Comparison of ENCODE assay signal across 16 cellular contexts in the genomic region with DNA sequence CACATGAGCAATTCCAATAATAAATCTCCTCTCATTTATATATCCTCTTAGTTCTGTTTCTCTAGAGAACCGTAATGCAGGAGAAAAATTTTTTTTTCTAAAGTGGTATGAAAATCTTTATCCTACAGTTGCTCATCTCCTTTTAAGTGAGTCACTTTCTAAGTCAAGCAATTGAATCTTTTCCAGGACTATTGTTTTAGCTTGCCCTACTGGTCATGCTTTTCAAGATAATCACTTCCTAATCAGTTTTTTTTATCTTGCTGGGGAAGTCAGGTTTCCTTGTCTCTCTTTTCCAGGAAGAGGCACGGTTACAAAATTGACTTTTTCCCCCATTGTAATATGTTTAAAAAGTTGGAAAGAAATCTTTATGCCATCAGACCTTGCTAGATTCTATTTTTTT. TPM values are rescaled to one million over a fixed set of nuclear protein-coding genes. Genes with fewer than 3 reads are reported as not detected.
DNase-seq lines count a peak whose midpoint lies in the region; FAIRE-seq and TF ChIP-seq lines count a peak whose summit lies in the region.
"Had no signal": no experiment of that assay in that cellular context is flagged by ENCODE, and none has a peak within 500 bp of the region (broad histone marks: within the 10 kb centered on the region; RNA-seq: fewer than 3 reads in every experiment).

No MANE protein-coding gene starts in this region.

- CTCF ChIA-PET in MCF 10A (lab: Yijun Ruan, JAX): interaction anchor here (0.6 to 3.1 kb wide), 6 partner anchors 10 to 90 kb away, joined by 3 to 20 read pairs (median 4); no protein-coding TSS in a partner anchor

- POLR2A ChIA-PET in MCF 10A (lab: Yijun Ruan, JAX): interaction anchor here (0.7 to 2.6 kb wide), 9 partner anchors 10 to 506 kb away, joined by 3 to 15 read pairs (median 6); partner anchors contain the start of genes INPP5F and SEC23IP

- H3K79me2 ChIP-seq in keratinocyte (ENCODE audit: control insufficient read depth, insufficient read depth, low read length): peaks cover 13% of the 10 kb centered on the region

- dilution Hi-C loops in keratinocyte (cut with MboI; ENCODE audit: extremely low pct_ligation_motif_present, low sequenced_read_pairs): no loop called here

- no peaks in the 10 kb centered on the region for H4K20me1 ChIP-seq in keratinocyte (ENCODE audit: control insufficient read depth, extremely low read depth, insufficient read depth, low read length)

- H3K4me3 Mint-ChIP-seq in MCF 10A (ENCODE audit: unreplicated experiment): no peak overlapping the region
- H3K4me3 Mint-ChIP-seq: brain had no signal

- H3K4me3 ChIP-seq in breast epithelium: no peak overlapping the region
- no peak overlapping the region for H3K4me3 ChIP-seq in astrocyte of the spinal cord (ENCODE audit: low read depth, low read length)
- H3K4me3 ChIP-seq in keratinocyte (ENCODE audit: control insufficient read depth in 2 of 3, extremely low read depth in 1 of 3, insufficient read depth in 2 of 3, low read depth in 1 of 3, low read length in 3 of 3): peak overlapping the region in 2 of 3 experiments; percentile 13 to 32
- H3K4me3 ChIP-seq in uterus: no peak overlapping the region

- no peaks in the 10 kb centered on the region for H3K27me3 Mint-ChIP-seq in MCF 10A (ENCODE audit: insufficient read depth, unreplicated experiment)
- H3K27me3 Mint-ChIP-seq: brain had no signal

- H3K27ac ChIP-seq in breast epithelium (no peak overlapping the region), keratinocyte (ENCODE audit: control insufficient read depth, insufficient read depth, low read length) (peak overlapping the region; percentile 73), uterus (peak overlapping the region; percentile 67 to 71)
- H3K27ac ChIP-seq: 22Rv1 had no signal

- H3K9me3 ChIP-seq in breast epithelium (no peaks in the 10 kb centered on the region), keratinocyte (ENCODE audit: control insufficient read depth, low read depth, low read length) (no peaks in the 10 kb centered on the region), uterus (no peaks in the 10 kb centered on the region)

- intact Hi-C loops in MCF 10A (cut with micrococcal nuclease): no loop called here
- intact Hi-C loops in breast epithelium (cut with DNase I; ENCODE audit: low total_unique reads): no loop called here
- intact Hi-C loops in uterus (cut with DNase I; ENCODE audit: low total_unique reads): no loop called here

- H3K4me1 ChIP-seq in breast epithelium: no peaks in the 10 kb centered on the region
- H3K4me1 ChIP-seq in keratinocyte (ENCODE audit: control insufficient read depth, extremely low read depth, insufficient read depth, low read length): peaks cover 36% of the 10 kb centered on the region
- peaks cover 0 to 21% of the 10 kb centered on the region in 2 donors for H3K4me1 ChIP-seq in uterus

- peaks cover 23% of the 10 kb centered on the region for H3K36me3 Mint-ChIP-seq in MCF 10A (ENCODE audit: insufficient read depth, unreplicated experiment)

- peaks cover 28% of the 10 kb centered on the region for H3K4me1 Mint-ChIP-seq in MCF 10A (ENCODE audit: insufficient read depth, unreplicated experiment)

- no TSS peak for BruUV-seq in MCF 10A (replicated peaks; lab: Mats Ljungman, UMichigan)

- TF ChIP-seq POLR2A in breast epithelium (IDR thresholded peaks at IDR 0.05) (no peak), uterus (IDR thresholded peaks at IDR 0.05) (no peak)

- no peaks in the 10 kb centered on the region for H3K9me3 Mint-ChIP-seq in MCF 10A (ENCODE audit: unreplicated experiment)

- peak; percentile 73 for FAIRE-seq in keratinocyte (lab: Jason Lieb, UNC)

- no peak overlapping the region for H2AFZ ChIP-seq in keratinocyte (ENCODE audit: control insufficient read depth, low read length)

- peak; percentile 61 for DNase-seq in MCF 10A (ENCODE audit: unreplicated experiment)
- no peak for DNase-seq in breast epithelium (ENCODE audit: low spot score in 2 of 2)
- peak; percentile 55 for DNase-seq in astrocyte of the spinal cord (ENCODE audit: low read depth, low spot score)
- peak; percentile 64 for DNase-seq in keratinocyte (ENCODE audit: low read depth, low spot score)
- no peak for DNase-seq in uterus
- no peak for DNase-seq in NCI-H2227 treated with DMSO at 0.1 percent for 48 hours (lab: John Stamatoyannopoulos, UW)
- no peak for DNase-seq in NCI-H2107 (lab: John Stamatoyannopoulos, UW)
- no peak for DNase-seq in NCI-H2029 treated with DMSO at 0.1 percent for 48 hours (lab: John Stamatoyannopoulos, UW)
- DNase-seq: activated T-cell treated with anti-CD3 and anti-CD28 coated beads, Interleukin-2, amount 50 U/mL, for 48 hours; DMS79; erythroblast; NCI-H1092 treated with DMSO at 0.1 percent for 48 hours; NCI-H524 treated with DMSO at 0.1 percent for 48 hours; SHP77 had no signal

- H3K9me1 ChIP-seq in keratinocyte (ENCODE audit: control insufficient read depth, extremely low read depth, insufficient read depth, low read length): peaks cover 3% of the 10 kb centered on the region

- H3K27me3 ChIP-seq in breast epithelium: no peaks in the 10 kb centered on the region
- no peaks in the 10 kb centered on the region for H3K27me3 ChIP-seq in keratinocyte (ENCODE audit: control insufficient read depth, extremely low read depth, insufficient read depth, low read length)
- no peaks in the 10 kb centered on the region for H3K27me3 ChIP-seq in uterus

- TF ChIP-seq CTCF in MCF 10A (IDR thresholded peaks at IDR 0.05; ENCODE audit: unreplicated experiment): no peak
- TF ChIP-seq CTCF in breast epithelium (IDR thresholded peaks at IDR 0.05): no peak
- TF ChIP-seq CTCF in astrocyte of the spinal cord (IDR thresholded peaks at IDR 0.05; ENCODE audit: low read depth, low read length): no peak
- no peak for TF ChIP-seq CTCF in keratinocyte (optimal IDR thresholded peaks at IDR 0.05 in 1 of 3, IDR thresholded peaks at IDR 0.05 in 1 of 3, conservative IDR thresholded peaks at IDR 0.05 in 1 of 3; ENCODE audit: extremely low read depth in 1 of 3, insufficient read depth in 2 of 3, low read length in 3 of 3)
- TF ChIP-seq CTCF in uterus (IDR thresholded peaks at IDR 0.05): peak in 1 of 4 experiments; percentile 8

- peak overlapping the region; percentile 85 for H3K4me2 ChIP-seq in keratinocyte (ENCODE audit: control insufficient read depth, extremely low read depth, insufficient read depth, low read depth, low read length)

- H3K27ac Mint-ChIP-seq in MCF 10A (ENCODE audit: low read depth, unreplicated experiment): peak overlapping the region; percentile 46

- peak overlapping the region; percentile 28 for H3K9ac ChIP-seq in keratinocyte (ENCODE audit: control insufficient read depth, extremely low read depth, insufficient read depth, low read length)

- H3K36me3 ChIP-seq in breast epithelium (no peaks in the 10 kb centered on the region), keratinocyte (ENCODE audit: control insufficient read depth in 2 of 2, extremely low read depth in 1 of 2, insufficient read depth in 2 of 2, low read length in 2 of 2) (peaks cover 0 to 2% of the 10 kb centered on the region in 2 experiments), uterus (no peaks in the 10 kb centered on the region)

- in situ Hi-C loops in astrocyte of the spinal cord (cut with HindIII; ENCODE audit: low sequenced_read_pairs): no loop called here

RNA-seq across cellular contexts. Expression of gene INPP5F, which starts 44.0 kb away (rescaled TPM):
- 10.3 and 14.9 TPM in 2 replicates for total RNA-seq in MCF 10A (2022)
- 10 to 100 TPM; 13.1 to 15.1 (median 14.6) TPM for total RNA-seq in breast epithelium
- polyA plus RNA-seq in keratinocyte: 12.1 to 21.1 TPM (median 20.2 TPM) in 3 replicates
- 8.3 TPM for polyA plus RNA-seq in keratinocyte (2011; ENCODE audit: low read depth)
- polyA plus RNA-seq in keratinocyte (2011; cell fraction: cytosol; rRNA removed): 11.9 and 17.5 TPM in 2 replicates
- polyA plus RNA-seq in keratinocyte (2011; cell fraction: nucleus; rRNA removed): 21.4 and 25.6 TPM in 2 replicates
- polyA plus RNA-seq in keratinocyte (2012; ENCODE audit: low replicate concordance): 7.6 and 19.0 TPM in 2 replicates
- polyA minus RNA-seq in keratinocyte: 7.1 to 19.7 TPM (median 8.4 TPM) in 3 replicates
- polyA minus RNA-seq in keratinocyte (2011; cell fraction: cytosol; rRNA and poly(A)+ RNA removed): 10.6 TPM
- polyA minus RNA-seq in keratinocyte (2011; cell fraction: nucleus; rRNA and poly(A)+ RNA removed): 15.1 and 37.9 TPM in 2 replicates
- 10 to 100 TPM; 14.3 to 67.3 (median 27.8) TPM for total RNA-seq in uterus

Comparison
In these comparisons a context has a peak if more than half of its experiments do, and no peak if none do; other contexts are left out.
1. DNase-seq: peak in MCF 10A (single experiment), astrocyte of the spinal cord (single experiment) and keratinocyte (single experiment); none in breast epithelium (0 of 2), uterus (0 of 2), NCI-H2227 treated with DMSO at 0.1 percent for 48 hours (single experiment), NCI-H2107 (single experiment) and NCI-H2029 treated with DMSO at 0.1 percent for 48 hours (single experiment).
2. H3K27ac ChIP-seq: peak in keratinocyte (single experiment) and uterus (2 of 2); none in breast epithelium (0 of 2).
3. H3K4me3 ChIP-seq: peak in keratinocyte (2 of 3); none in breast epithelium (0 of 3), astrocyte of the spinal cord (single experiment) and uterus (0 of 2).